Comparison of ENCODE assay signal across 8 cellular contexts in the genomic region with DNA sequence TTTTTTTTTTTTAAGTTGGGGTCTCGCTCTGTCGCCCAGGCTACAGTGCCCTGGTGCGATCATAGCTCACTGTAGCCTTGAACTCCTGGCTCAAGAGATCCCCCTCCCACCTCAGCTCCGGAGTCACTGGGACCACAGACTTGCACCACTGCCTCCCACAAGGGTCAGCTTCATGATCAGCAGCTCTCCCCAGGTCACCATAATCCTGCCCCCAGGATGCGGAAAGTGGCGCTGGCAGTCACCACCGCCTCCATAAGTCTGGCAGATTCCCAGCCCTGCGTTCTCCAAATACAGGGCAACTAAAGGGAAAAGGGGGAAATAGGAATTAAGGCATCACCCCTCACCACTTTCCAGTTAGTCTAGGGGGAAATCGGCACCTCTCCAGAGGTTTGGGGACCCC. TPM values are rescaled to one million over a fixed set of nuclear protein-coding genes. Genes with fewer than 3 reads are reported as not detected.
DNase-seq lines count a peak whose midpoint lies in the region; ATAC-seq and TF ChIP-seq lines count a peak whose summit lies in the region.

No MANE protein-coding gene starts in this region.

- H3K36me3 ChIP-seq in BLaER1 treated with 17β-estradiol and CSF1 and Interleukin-3, amounts not matched to agents 10 nM and 100 nM: no peaks in the 10 kb centered on the region
- H3K36me3 ChIP-seq in Loucy (ENCODE audit: insufficient read depth, low read length) (no peaks in the 10 kb centered on the region), duodenal mucosa (ENCODE audit: control insufficient read depth in 1 of 2, insufficient read depth in 2 of 2, low read length in 2 of 2) (no peaks in the 10 kb centered on the region), neuronal stem cell (replicated peaks in 1 of 2; ENCODE audit: control insufficient read depth in 2 of 2, insufficient read depth in 2 of 2, low read length in 2 of 2) (no peaks in the 10 kb centered on the region)

- no peaks in the 10 kb centered on the region for H3K79me1 ChIP-seq in neuronal stem cell (ENCODE audit: low read depth, low read length)

- no peak overlapping the region for H3K14ac ChIP-seq in neuronal stem cell (ENCODE audit: low read length)

- peaks cover 6% of the 10 kb centered on the region; the same call in 1 of the 2 replicates for H3F3A ChIP-seq in Loucy (ENCODE audit: low read depth)

- H3K9me2 ChIP-seq in Loucy (replicated peaks; ENCODE audit: low read depth, low read length): no peaks in the 10 kb centered on the region

- H2BK5ac ChIP-seq in neuronal stem cell (ENCODE audit: low read length): no peak overlapping the region

- H3K4me3 ChIP-seq in BLaER1 treated with 17β-estradiol and CSF1 and Interleukin-3, amounts not matched to agents 10 nM and 100 nM: peak overlapping the region; percentile 32 to 61 (median 46)
- H3K4me3 ChIP-seq in Loucy (ENCODE audit: low read length, poor library complexity, severe bottlenecking) (no peak overlapping the region), duodenal mucosa (ENCODE audit: low read depth in 1 of 2, low read length in 2 of 2) (peak overlapping the region in 1 of 2 donors; percentile 41), neuronal stem cell (ENCODE audit: low read length in 2 of 2) (no peak overlapping the region)

- no peak overlapping the region for H3K23ac ChIP-seq in neuronal stem cell (ENCODE audit: low read depth, low read length, poor library complexity)

- H3K4me1 ChIP-seq in BLaER1 treated with 17β-estradiol and CSF1 and Interleukin-3, amounts not matched to agents 10 nM and 100 nM: peaks cover 93 to 97% (median 96%) of the 10 kb centered on the region in 10 experiments
- H3K4me1 ChIP-seq in Loucy (ENCODE audit: insufficient read depth, low read length, poor library complexity, severe bottlenecking): peaks cover 75% of the 10 kb centered on the region
- H3K4me1 ChIP-seq in duodenal mucosa (ENCODE audit: control insufficient read depth in 1 of 2, insufficient read depth in 2 of 2, low read length in 2 of 2): peaks cover 51 to 53% of the 10 kb centered on the region in 2 donors
- H3K4me1 ChIP-seq in neuronal stem cell (ENCODE audit: control insufficient read depth in 2 of 2, insufficient read depth in 1 of 2, low read depth in 1 of 2, low read length in 2 of 2): peaks cover 0 to 5% of the 10 kb centered on the region in 2 donors

- no peak overlapping the region for H3K18ac ChIP-seq in neuronal stem cell (ENCODE audit: low read length)

- no CpG with 5 or more reads among the region's 9 CpGs for WGBS in neuronal stem cell (ENCODE audit: extremely low coverage in 2 of 2, insufficient read length in 2 of 2, insufficient replicate concordance in 1 of 2), 2 donors

- H2BK12ac ChIP-seq in neuronal stem cell (ENCODE audit: low read length): no peak overlapping the region

- H2AFZ ChIP-seq in Loucy (ENCODE audit: low read length): no peak overlapping the region
- peak overlapping the region; percentile 91 for H2AFZ ChIP-seq in neuronal stem cell (ENCODE audit: low read length)

- no peak overlapping the region for H4K8ac ChIP-seq in neuronal stem cell (ENCODE audit: low read depth, low read length)

- no peak overlapping the region for H4K91ac ChIP-seq in neuronal stem cell (ENCODE audit: low read depth, low read length, poor library complexity)

- peak overlapping the region; percentile 92 to 100 (median 98) for H3K4me2 ChIP-seq in BLaER1 treated with 17β-estradiol and CSF1 and Interleukin-3, amounts not matched to agents 10 nM and 100 nM
- peak overlapping the region; percentile 57 for H3K4me2 ChIP-seq in Loucy (ENCODE audit: low read depth, low read length, poor library complexity, severe bottlenecking)
- no peak overlapping the region for H3K4me2 ChIP-seq in neuronal stem cell (ENCODE audit: insufficient read depth, low read length, poor library complexity, severe bottlenecking)

- no peak overlapping the region for H2AK5ac ChIP-seq in neuronal stem cell (ENCODE audit: low read depth, low read length)

- H3K27me3 ChIP-seq in BLaER1 treated with 17β-estradiol and CSF1 and Interleukin-3, amounts not matched to agents 10 nM and 100 nM: no peaks in the 10 kb centered on the region
- H3K27me3 ChIP-seq in Loucy (ENCODE audit: insufficient read depth, low read length, poor library complexity, severe bottlenecking) (no peaks in the 10 kb centered on the region), duodenal mucosa (ENCODE audit: control insufficient read depth in 1 of 2, insufficient read depth in 2 of 2, low read length in 2 of 2) (no peaks in the 10 kb centered on the region), neuronal stem cell (ENCODE audit: control insufficient read depth in 3 of 3, insufficient read depth in 3 of 3, low read depth in 1 of 3, low read length in 3 of 3) (peaks cover 0 to 65% (median 10%) of the 10 kb centered on the region in 3 experiments)

- H2BK120ac ChIP-seq in neuronal stem cell (ENCODE audit: low read depth, low read length): no peak overlapping the region

- H3K9ac ChIP-seq in BLaER1 treated with 17β-estradiol and CSF1 and Interleukin-3, amounts not matched to agents 10 nM and 100 nM: peak overlapping the region; percentile 65 to 90 (median 78)
- H3K9ac ChIP-seq in Loucy (ENCODE audit: low read depth, low read length, poor library complexity, severe bottlenecking): no peak overlapping the region
- H3K9ac ChIP-seq in duodenal mucosa (ENCODE audit: low read depth in 1 of 2, low read length in 2 of 2): peak overlapping the region; percentile 49 to 75
- H3K9ac ChIP-seq in neuronal stem cell (ENCODE audit: low read depth, low read length, poor library complexity): no peak overlapping the region

- no peak overlapping the region for H2BK15ac ChIP-seq in neuronal stem cell (ENCODE audit: low read length)

- no peak for ATAC-seq in HG03342 (IDR thresholded peaks at IDR 0.05; ENCODE audit: unreplicated experiment)
- no peak for ATAC-seq in GM18502 (IDR thresholded peaks at IDR 0.05; ENCODE audit: poor library complexity, unreplicated experiment)

- H3K27ac ChIP-seq in BLaER1 treated with 17β-estradiol and CSF1 and Interleukin-3, amounts not matched to agents 10 nM and 100 nM: peak overlapping the region; percentile 70 to 98 (median 87)
- H3K27ac ChIP-seq in duodenal mucosa (ENCODE audit: low read depth, low read length) (peak overlapping the region; percentile 78), neuronal stem cell (replicated peaks; ENCODE audit: low read length) (no peak overlapping the region)

- no peaks in the 10 kb centered on the region for H3K9me3 ChIP-seq in BLaER1 treated with 17β-estradiol and CSF1 and Interleukin-3, amounts not matched to agents 10 nM and 100 nM (replicated peaks in 1 of 11)
- H3K9me3 ChIP-seq in Loucy (ENCODE audit: insufficient read depth, low read depth, low read length) (no peaks in the 10 kb centered on the region), duodenal mucosa (ENCODE audit: control insufficient read depth in 1 of 2, low read length in 2 of 2) (no peaks in the 10 kb centered on the region), neuronal stem cell (replicated peaks in 1 of 2; ENCODE audit: control insufficient read depth in 2 of 2, insufficient read depth in 1 of 2, low read depth in 1 of 2, low read length in 2 of 2) (no peaks in the 10 kb centered on the region)

- H4K20me1 ChIP-seq in BLaER1 treated with 17β-estradiol and CSF1 and Interleukin-3, amounts not matched to agents 10 nM and 100 nM: no peaks in the 10 kb centered on the region
- H4K20me1 ChIP-seq in Loucy (ENCODE audit: insufficient read depth, low read length, poor library complexity, severe bottlenecking): no peaks in the 10 kb centered on the region

- no peak for TF ChIP-seq CTCF in Loucy (conservative IDR thresholded peaks at IDR 0.05; ENCODE audit: low read length)

- H3K4ac ChIP-seq in neuronal stem cell (ENCODE audit: low read length): no peak overlapping the region

- DNase-seq in neuronal stem cell (ENCODE audit: low spot score) (no peak), SK-N-DZ (ENCODE audit: low spot score) (no peak), NOMO-1 treated with DMSO at 0.1 percent for 48 hours (lab: John Stamatoyannopoulos, UW; ENCODE audit: unreplicated experiment) (no peak)

- no peaks in the 10 kb centered on the region for H3K79me2 ChIP-seq in Loucy (ENCODE audit: insufficient read depth, low read length)

RNA-seq across cellular contexts. Expression of a gene that starts 5.2 kb away (rescaled TPM):
- polyA plus RNA-seq in neuronal stem cell (2013, experiment 1 of 2): 1.7 TPM
- 1.5 TPM for polyA plus RNA-seq in neuronal stem cell (2013, experiment 2 of 2)
- polyA plus RNA-seq in SK-N-DZ (2014; cell fraction: cytosol; rRNA removed): 3.3 and 4.1 TPM in 2 replicates
- polyA plus RNA-seq in SK-N-DZ (2014; cell fraction: nucleus; rRNA removed): 4.4 and 9.8 TPM in 2 replicates

RNA-seq across cellular contexts. Expression of a gene that starts 26.2 kb away (rescaled TPM):
- 0.06 TPM for polyA plus RNA-seq in neuronal stem cell (2013, experiment 1 of 2)
- polyA plus RNA-seq in neuronal stem cell (2013, experiment 2 of 2): not detected
- polyA plus RNA-seq in SK-N-DZ (2014; cell fraction: cytosol; rRNA removed): 0.42 TPM in 1 of 2 replicates, not detected in the other
- polyA plus RNA-seq in SK-N-DZ (2014; cell fraction: nucleus; rRNA removed): not detected in 2 replicates

Comparison
In these comparisons a context has a peak if more than half of its experiments do, and no peak if none do; other contexts are left out.
1. H3K4me3 ChIP-seq: peak in BLaER1 treated with 17β-estradiol and CSF1 and Interleukin-3, amounts not matched to agents 10 nM and 100 nM (10 of 10); none in Loucy (single experiment) and neuronal stem cell (0 of 2).
2. H3K9ac ChIP-seq: peak in BLaER1 treated with 17β-estradiol and CSF1 and Interleukin-3, amounts not matched to agents 10 nM and 100 nM (11 of 11) and duodenal mucosa (2 of 2); none in Loucy (single experiment) and neuronal stem cell (single experiment).